Comparison of ENCODE assay signal across 1 cellular context in the genomic region with DNA sequence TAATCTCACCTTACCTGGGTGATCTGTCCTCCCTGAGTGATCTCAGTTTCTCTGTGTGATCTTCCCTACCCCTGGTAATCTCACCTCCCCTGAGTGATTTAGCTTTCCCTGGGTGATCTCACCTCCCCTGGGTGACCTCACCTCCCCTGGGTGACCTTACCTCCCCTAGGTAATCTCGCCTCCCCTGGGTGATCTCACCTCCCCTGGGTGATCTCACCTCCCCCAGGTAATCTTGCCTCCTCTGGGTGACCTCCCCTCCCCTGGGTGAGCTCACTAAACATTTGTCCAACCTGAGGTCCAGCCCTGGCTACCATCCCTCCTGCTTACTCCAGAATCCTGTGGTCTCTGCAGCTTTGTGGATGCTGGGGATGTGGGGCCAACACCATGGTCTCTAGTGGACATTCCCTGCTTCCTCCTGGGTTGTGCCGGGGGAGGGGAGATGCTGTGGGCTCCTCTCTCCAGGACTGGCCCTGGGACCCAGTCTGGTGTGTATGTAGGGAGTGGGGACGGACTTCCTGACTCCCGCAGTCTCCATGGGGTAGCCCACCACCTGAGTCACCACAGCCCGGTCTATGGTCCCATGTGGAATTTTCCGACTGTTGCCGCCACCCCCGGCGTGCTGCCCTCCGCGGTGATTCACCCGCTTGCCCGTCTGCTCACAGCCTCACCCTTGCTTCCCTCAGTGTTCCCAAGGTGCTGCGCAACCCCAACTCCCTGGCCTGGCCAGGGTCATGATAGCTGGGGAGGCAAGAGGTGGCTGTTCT.
TF ChIP-seq lines count a peak whose summit lies in the region.

No MANE protein-coding gene starts in this region.

TF ChIP-seq in GM12878, 131 proteins besides CTCF, POLR2A, EP300 and RAD21:
- TF ChIP-seq E2F8 (IDR thresholded peaks at IDR 0.05; ENCODE audit: low read depth, partially characterized antibody) (no peak), POLR2AphosphoS5 (IDR thresholded peaks at IDR 0.05; ENCODE audit: low read length) (0 out of 2 replicates have a peak, but pooled peaks have one; percentile 35), ZZZ3 (IDR thresholded peaks at IDR 0.05; ENCODE audit: control insufficient read depth, insufficient read length, low read depth) (no peak)
- TF ChIP-seq, protein P1, sequence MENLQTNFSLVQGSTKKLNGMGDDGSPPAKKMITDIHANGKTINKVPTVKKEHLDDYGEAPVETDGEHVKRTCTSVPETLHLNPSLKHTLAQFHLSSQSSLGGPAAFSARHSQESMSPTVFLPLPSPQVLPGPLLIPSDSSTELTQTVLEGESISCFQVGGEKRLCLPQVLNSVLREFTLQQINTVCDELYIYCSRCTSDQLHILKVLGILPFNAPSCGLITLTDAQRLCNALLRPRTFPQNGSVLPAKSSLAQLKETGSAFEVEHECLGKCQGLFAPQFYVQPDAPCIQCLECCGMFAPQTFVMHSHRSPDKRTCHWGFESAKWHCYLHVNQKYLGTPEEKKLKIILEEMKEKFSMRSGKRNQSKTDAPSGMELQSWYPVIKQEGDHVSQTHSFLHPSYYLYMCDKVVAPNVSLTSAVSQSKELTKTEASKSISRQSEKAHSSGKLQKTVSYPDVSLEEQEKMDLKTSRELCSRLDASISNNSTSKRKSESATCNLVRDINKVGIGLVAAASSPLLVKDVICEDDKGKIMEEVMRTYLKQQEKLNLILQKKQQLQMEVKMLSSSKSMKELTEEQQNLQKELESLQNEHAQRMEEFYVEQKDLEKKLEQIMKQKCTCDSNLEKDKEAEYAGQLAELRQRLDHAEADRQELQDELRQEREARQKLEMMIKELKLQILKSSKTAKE (IDR thresholded peaks at IDR 0.05; ENCODE audit: low read depth, poor library complexity, severe bottlenecking) = no peak
